ENCODE assay signal across 28 cellular contexts in the genomic region with DNA sequence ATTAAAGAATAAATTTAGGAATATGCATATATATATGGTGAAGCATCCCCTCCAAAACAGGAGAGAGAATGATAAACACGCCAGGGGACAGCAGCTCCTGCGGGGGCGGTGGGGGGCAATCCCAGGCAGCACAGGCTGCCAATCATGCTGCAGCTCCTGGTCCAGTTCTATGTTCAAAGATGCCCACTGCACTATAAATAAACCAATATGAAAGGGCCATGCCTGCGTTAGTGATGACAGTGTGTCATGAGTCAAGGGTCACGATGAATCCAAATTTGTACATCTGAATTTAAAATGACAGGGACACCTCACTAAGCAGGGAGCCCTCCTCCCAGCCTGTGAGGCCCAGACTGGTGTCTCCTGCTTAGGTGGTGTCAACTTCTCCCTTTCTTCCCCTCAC.
"Had no signal": no experiment of that assay in that cellular context is flagged by ENCODE, and none has a peak within 500 bp of the region (broad histone marks: within the 10 kb centered on the region; RNA-seq: fewer than 3 reads in every experiment).

No MANE protein-coding gene starts in this region.

- H3K9me3 ChIP-seq: ascending aorta had no signal

- H3K36me3 ChIP-seq: ascending aorta, WERI-Rb-1 had no signal

- H3K4me3 ChIP-seq: ascending aorta had no signal

- H3K27me3 ChIP-seq: ascending aorta had no signal

- H3K27ac ChIP-seq: ascending aorta had no signal

- ATAC-seq: activated CD4-positive, alpha-beta T cell treated with anti-CD3 and anti-CD28 coated beads for 36 hours; activated CD4-positive, CD25-positive, alpha-beta regulatory T cell treated with anti-CD3 and anti-CD28 coated beads, Interleukin-2, amount 50 U/mL, for 24 hours; activated CD8-positive, alpha-beta memory T cell treated with anti-CD3 and anti-CD28 coated beads, Interleukin-2, amount 10 ng/mL, durations not matched to agents 7 days and 5 days; activated CD8-positive, alpha-beta T cell treated with anti-CD3 and anti-CD28 coated beads, Interleukin-2, amount 10 ng/mL, durations not matched to agents 7 days and 5 days; activated naive CD8-positive, alpha-beta T cell treated with anti-CD3 and anti-CD28 coated beads, Interleukin-2, amount 50 U/mL, for 24 hours; WTC11 had no signal

- DNase-seq: activated CD4-positive, alpha-beta memory T cell treated with anti-CD3 and anti-CD28 coated beads, Interleukin-2, amount 10 ng/mL, durations not matched to agents 7 days and 5 days; activated CD4-positive, alpha-beta T cell treated with anti-CD3 and anti-CD28 coated beads for 1 hour; activated CD4-positive, alpha-beta T cell treated with anti-CD3 and anti-CD28 coated beads for 36 hours; activated CD4-positive, alpha-beta T cell treated with anti-CD3 and anti-CD28 coated beads for 48 hours; activated CD4-positive, alpha-beta T cell treated with anti-CD3 and anti-CD28 coated beads, Interleukin-2, amount 10 ng/mL, durations not matched to agents 7 days and 5 days; activated CD4-positive, alpha-beta T cell treated with anti-CD3 and anti-CD28 coated beads, Interleukin-2, amount 50 U/mL, for 48 hours; activated CD4-positive, CD25-positive, alpha-beta regulatory T cell; activated CD8-positive, alpha-beta memory T cell treated with anti-CD3 and anti-CD28 coated beads for 24 hours; activated CD8-positive, alpha-beta memory T cell treated with anti-CD3 and anti-CD28 coated beads, Interleukin-2, amount 10 ng/mL, durations not matched to agents 7 days and 5 days; activated CD8-positive, alpha-beta memory T cell treated with anti-CD3 and anti-CD28 coated beads, Interleukin-2, amount 50 U/mL, for 48 hours; activated CD8-positive, alpha-beta T cell treated with anti-CD3 and anti-CD28 coated beads, Interleukin-2, amount 10 ng/mL, durations not matched to agents 7 days and 5 days; activated effector memory CD4-positive, alpha-beta T cell treated with Interleukin-2 at 50 U/mL for 16 hours; activated gamma-delta T cell; activated naive CD4-positive, alpha-beta T cell treated with anti-CD3 and anti-CD28 coated beads, Interleukin-2, amount 10 ng/mL, durations not matched to agents 7 days and 5 days; activated naive CD4-positive, alpha-beta T cell treated with Interleukin-2 at 50 U/mL for 16 hours; activated naive CD8-positive, alpha-beta T cell treated with anti-CD3 and anti-CD28 coated beads, Interleukin-2, amount 10 ng/mL, durations not matched to agents 7 days and 5 days; activated naive CD8-positive, alpha-beta T cell treated with anti-CD3 and anti-CD28 coated beads, Interleukin-2, amount 50 U/mL, for 24 hours; activated T-cell treated with anti-CD3 and anti-CD28 coated beads, Interleukin-2, amount 50 U/mL, for 24 hours; activated T-cell treated with anti-CD3 and anti-CD28 coated beads, Interleukin-2, amount 50 U/mL, for 48 hours; amygdala; central memory CD4-positive, alpha-beta T cell; T-helper 1 cell; T-helper 2 cell; T-helper 9 cell; WERI-Rb-1 had no signal

- H3K4me1 ChIP-seq: ascending aorta had no signal
